10 cellular contexts compared by ENCODE assay signal in genomic region chr6:15359335-15359862, GRCh38.
DNase-seq lines count a peak whose midpoint lies in the region; ATAC-seq lines count a peak whose summit lies in the region.
"Had no signal": no experiment of that assay in that cellular context is flagged by ENCODE, and none has a peak within 500 bp of the region (broad histone marks: within the 10 kb centered on the region; RNA-seq: fewer than 3 reads in every experiment).

No MANE protein-coding gene starts in this region.

- ATAC-seq in GM18519 (IDR thresholded peaks at IDR 0.05; ENCODE audit: low FRiP score, unreplicated experiment) (peak; percentile 46), GM21723 (IDR thresholded peaks at IDR 0.05; ENCODE audit: unreplicated experiment) (peak; percentile 61), HG03442 (IDR thresholded peaks at IDR 0.05; ENCODE audit: unreplicated experiment) (peak; percentile 63), naive B cell (ENCODE audit: low read depth in 2 of 2) (peak; percentile 10 to 22)

- H3K9me3 Mint-ChIP-seq in naive B cell: no peaks in the 10 kb centered on the region

- H3K27ac Mint-ChIP-seq in naive B cell: peak overlapping the region in 2 of 6 donors; percentile 44 to 68

- peaks cover 0 to 8% of the 10 kb centered on the region in 2 donors for H3K36me3 Mint-ChIP-seq in naive B cell

- H3K27me3 Mint-ChIP-seq in naive B cell: no peaks in the 10 kb centered on the region

- peaks cover 39 to 50% (median 44%) of the 10 kb centered on the region in 3 donors for H3K4me1 Mint-ChIP-seq in naive B cell

- DNase-seq in naive B cell (no peak), hypothalamus (lab: John Stamatoyannopoulos, UW) (no peak), NCI-H1092 (lab: John Stamatoyannopoulos, UW) (no peak), COLO829 (ENCODE audit: low spot score) (no peak), HUDEP-2 (lab: John Stamatoyannopoulos, UW; ENCODE audit: unreplicated experiment in 76 of 76) (no peak)
- DNase-seq: activated CD4-positive, alpha-beta T cell treated with anti-CD3 and anti-CD28 coated beads, Interleukin-2, amount 50 U/mL, for 4 hours; NK-92 treated with Interleukin-12 subunit alpha and Interleukin-12 subunit beta, amount 100 ng/mL, for 24 hours had no signal

- H3K4me3 Mint-ChIP-seq in naive B cell: peak overlapping the region in 5 of 8 donors; percentile 32 to 72 (median 67)
